In the genomic region with DNA sequence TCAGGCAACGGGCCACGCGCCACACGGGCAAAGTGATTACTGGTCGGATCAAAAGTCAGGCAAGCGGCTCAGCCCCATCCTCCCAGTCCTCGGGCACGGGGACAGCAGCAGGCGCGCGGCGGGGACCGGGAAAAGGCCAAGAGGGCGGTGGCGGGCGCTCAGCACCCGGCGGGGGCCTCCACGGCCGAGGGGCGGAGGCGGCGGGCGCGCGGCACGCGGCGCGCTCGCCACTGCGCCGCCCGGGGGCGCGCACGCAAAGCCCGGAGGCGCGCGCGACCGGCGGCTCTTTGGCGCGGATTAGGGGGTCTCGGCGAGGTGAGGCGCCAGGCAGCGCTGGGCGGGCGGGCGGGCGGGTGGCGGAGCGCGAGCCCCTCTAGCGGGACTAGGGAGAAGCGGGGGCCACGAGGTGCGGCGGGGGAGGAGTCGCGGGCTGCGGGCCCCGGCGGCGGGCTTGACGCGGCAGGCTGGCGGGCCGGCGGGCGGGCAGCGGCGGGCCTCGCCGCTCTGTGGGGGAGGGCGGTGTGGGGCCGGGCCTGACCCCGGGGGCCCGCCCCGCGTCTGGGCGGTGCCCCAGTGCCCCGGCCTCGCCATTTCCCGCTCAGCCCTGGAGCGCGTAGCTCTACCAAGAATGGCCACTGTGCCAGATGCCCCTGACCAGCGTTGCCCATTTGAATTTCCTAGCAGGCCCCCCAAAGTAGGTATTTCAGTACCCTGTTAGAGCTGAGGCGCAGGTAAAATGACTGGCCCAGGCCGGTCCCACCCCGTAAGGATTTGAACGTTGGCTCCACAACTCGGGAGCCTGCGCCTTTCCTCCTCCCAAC, we compare ENCODE assay signal across 8 cellular contexts. TPM values are rescaled to one million over a fixed set of nuclear protein-coding genes. Genes with fewer than 3 reads are reported as not detected.
DNase-seq lines count a peak whose midpoint lies in the region; ATAC-seq and TF ChIP-seq lines count a peak whose summit lies in the region.

A gene (minus strand): TSS at position 202 of the 821 bp plus-strand sequence. CDS start 537 bp downstream, outside the sequence.
A gene with protein sequence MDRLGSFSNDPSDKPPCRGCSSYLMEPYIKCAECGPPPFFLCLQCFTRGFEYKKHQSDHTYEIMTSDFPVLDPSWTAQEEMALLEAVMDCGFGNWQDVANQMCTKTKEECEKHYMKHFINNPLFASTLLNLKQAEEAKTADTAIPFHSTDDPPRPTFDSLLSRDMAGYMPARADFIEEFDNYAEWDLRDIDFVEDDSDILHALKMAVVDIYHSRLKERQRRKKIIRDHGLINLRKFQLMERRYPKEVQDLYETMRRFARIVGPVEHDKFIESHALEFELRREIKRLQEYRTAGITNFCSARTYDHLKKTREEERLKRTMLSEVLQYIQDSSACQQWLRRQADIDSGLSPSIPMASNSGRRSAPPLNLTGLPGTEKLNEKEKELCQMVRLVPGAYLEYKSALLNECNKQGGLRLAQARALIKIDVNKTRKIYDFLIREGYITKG (plus strand): TSS at position 252 of the 821 bp plus-strand sequence. CDS start 4,480 bp downstream, outside the sequence.

- WGBS in liver, result under 1% methylated on average over 97 of the region's 97 CpGs

- H3K4me3 ChIP-seq in liver (ENCODE audit: low read depth in 1 of 3, low read length in 3 of 3), result peak within 1 kb of the TSS; percentile 83 to 91 (median 87)

- TF ChIP-seq RAD21 in liver (IDR thresholded peaks at IDR 0.05), result no peak

- peak; percentile 84 for ATAC-seq in GM19043 (IDR thresholded peaks at IDR 0.05; ENCODE audit: low read depth, unreplicated experiment)
- ATAC-seq in HG03342 (IDR thresholded peaks at IDR 0.05; ENCODE audit: unreplicated experiment), result peak; percentile 80

- peak; percentile 14 for TF ChIP-seq CTCF in liver (IDR thresholded peaks at IDR 0.05; ENCODE audit: low read depth, low read length, missing input control)

- no peaks in the 10 kb centered on the region for H3K9me3 ChIP-seq in liver (ENCODE audit: control insufficient read depth in 4 of 4, low read length in 3 of 4)

- H3K36me3 ChIP-seq in liver (ENCODE audit: control insufficient read depth in 4 of 4, insufficient read depth in 3 of 4, low read depth in 1 of 4, low read length in 3 of 4), result peaks cover 3 to 12% (median 5%) of the 10 kb centered on the region in 4 donors

- DNase-seq in AG20443 (ENCODE audit: low spot score) (peak; percentile 99), NCI-H510A treated with DMSO at 0.1 percent for 48 hours (lab: John Stamatoyannopoulos, UW) (peak; percentile 72), dermis blood vessel endothelial cell (peak; percentile 88)
- DNase-seq in activated CD4-positive, alpha-beta T cell treated with anti-CD3 and anti-CD28 coated beads, Interleukin-2, amount 50 U/mL, for 1 hour, result peak; percentile 63
- DNase-seq in stimulated activated CD4-positive, alpha-beta T cell treated with anti-CD3 and anti-CD28 coated beads, Interleukin-4, amount 100 ng/mL, for 1 hour, result peak; percentile 77

- no peaks in the 10 kb centered on the region for H3K27me3 ChIP-seq in liver (ENCODE audit: control insufficient read depth in 4 of 4, insufficient read depth in 4 of 4, low read length in 3 of 4)

- H3K27ac ChIP-seq in liver (ENCODE audit: low read depth in 1 of 2, low read length in 2 of 2), result peak within 1 kb of the TSS; percentile 95 to 98

- peaks cover 0 to 10% (median 3%) of the 10 kb centered on the region in 4 donors for H3K4me1 ChIP-seq in liver (ENCODE audit: control insufficient read depth in 4 of 4, insufficient read depth in 4 of 4, low read length in 3 of 4)

- peak within 1 kb of the TSS; percentile 93 to 96 for H3K9ac ChIP-seq in liver (ENCODE audit: low read depth in 1 of 2, low read length in 2 of 2)

TF ChIP-seq in liver, 16 proteins besides CTCF, POLR2A, EP300 and RAD21:
- TF ChIP-seq TAF1 (conservative IDR thresholded peaks at IDR 0.05) (peak; percentile 46), HNF4A (conservative IDR thresholded peaks at IDR 0.05) (peak; percentile 44 to 73), JUND (IDR thresholded peaks at IDR 0.05) (peak in 1 of 2 donors; percentile 18), RXRA (IDR thresholded peaks at IDR 0.05) (peak; percentile 33 to 49), NR2F2 (IDR thresholded peaks at IDR 0.05) (peak; percentile 18), FOXA1 (IDR thresholded peaks at IDR 0.05) (no peak), GABPA (IDR thresholded peaks at IDR 0.05 in 1 of 2, conservative IDR thresholded peaks at IDR 0.05 in 1 of 2) (no peak), YY1 (IDR thresholded peaks at IDR 0.05) (peak; percentile 68)
- TF ChIP-seq, protein P1, sequence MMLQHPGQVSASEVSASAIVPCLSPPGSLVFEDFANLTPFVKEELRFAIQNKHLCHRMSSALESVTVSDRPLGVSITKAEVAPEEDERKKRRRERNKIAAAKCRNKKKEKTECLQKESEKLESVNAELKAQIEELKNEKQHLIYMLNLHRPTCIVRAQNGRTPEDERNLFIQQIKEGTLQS (IDR thresholded peaks at IDR 0.05), result no peak
- TF ChIP-seq, protein P2, sequence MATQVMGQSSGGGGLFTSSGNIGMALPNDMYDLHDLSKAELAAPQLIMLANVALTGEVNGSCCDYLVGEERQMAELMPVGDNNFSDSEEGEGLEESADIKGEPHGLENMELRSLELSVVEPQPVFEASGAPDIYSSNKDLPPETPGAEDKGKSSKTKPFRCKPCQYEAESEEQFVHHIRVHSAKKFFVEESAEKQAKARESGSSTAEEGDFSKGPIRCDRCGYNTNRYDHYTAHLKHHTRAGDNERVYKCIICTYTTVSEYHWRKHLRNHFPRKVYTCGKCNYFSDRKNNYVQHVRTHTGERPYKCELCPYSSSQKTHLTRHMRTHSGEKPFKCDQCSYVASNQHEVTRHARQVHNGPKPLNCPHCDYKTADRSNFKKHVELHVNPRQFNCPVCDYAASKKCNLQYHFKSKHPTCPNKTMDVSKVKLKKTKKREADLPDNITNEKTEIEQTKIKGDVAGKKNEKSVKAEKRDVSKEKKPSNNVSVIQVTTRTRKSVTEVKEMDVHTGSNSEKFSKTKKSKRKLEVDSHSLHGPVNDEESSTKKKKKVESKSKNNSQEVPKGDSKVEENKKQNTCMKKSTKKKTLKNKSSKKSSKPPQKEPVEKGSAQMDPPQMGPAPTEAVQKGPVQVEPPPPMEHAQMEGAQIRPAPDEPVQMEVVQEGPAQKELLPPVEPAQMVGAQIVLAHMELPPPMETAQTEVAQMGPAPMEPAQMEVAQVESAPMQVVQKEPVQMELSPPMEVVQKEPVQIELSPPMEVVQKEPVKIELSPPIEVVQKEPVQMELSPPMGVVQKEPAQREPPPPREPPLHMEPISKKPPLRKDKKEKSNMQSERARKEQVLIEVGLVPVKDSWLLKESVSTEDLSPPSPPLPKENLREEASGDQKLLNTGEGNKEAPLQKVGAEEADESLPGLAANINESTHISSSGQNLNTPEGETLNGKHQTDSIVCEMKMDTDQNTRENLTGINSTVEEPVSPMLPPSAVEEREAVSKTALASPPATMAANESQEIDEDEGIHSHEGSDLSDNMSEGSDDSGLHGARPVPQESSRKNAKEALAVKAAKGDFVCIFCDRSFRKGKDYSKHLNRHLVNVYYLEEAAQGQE (IDR thresholded peaks at IDR 0.05), result peak; percentile 60
- TF ChIP-seq, protein P3, sequence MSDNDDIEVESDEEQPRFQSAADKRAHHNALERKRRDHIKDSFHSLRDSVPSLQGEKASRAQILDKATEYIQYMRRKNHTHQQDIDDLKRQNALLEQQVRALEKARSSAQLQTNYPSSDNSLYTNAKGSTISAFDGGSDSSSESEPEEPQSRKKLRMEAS (IDR thresholded peaks at IDR 0.05), result peak; percentile 25

RNA-seq across cellular contexts. Expression of the first gene that starts in this region (rescaled TPM):
- total RNA-seq in dermis blood vessel endothelial cell, result 36.6 and 73.2 TPM in 2 replicates
- 10 to 100 TPM; 46.0 to 49.5 TPM for total RNA-seq in liver
- polyA plus RNA-seq in liver, result 10 to 100 TPM; 14.8 to 16.4 TPM

RNA-seq across cellular contexts. Expression of the second gene that starts in this region (rescaled TPM):
- 22.3 and 22.4 TPM in 2 replicates for total RNA-seq in dermis blood vessel endothelial cell
- total RNA-seq in liver, result 10 to 100 TPM; 10.7 to 13.4 TPM
- 1 to 10 TPM; 2.8 to 5.7 TPM for polyA plus RNA-seq in liver

Comparison
In these comparisons a context has a peak if more than half of its experiments do, and no peak if none do; other contexts are left out.
1. Peak in every context shown above with its lines: DNase-seq, ATAC-seq, H3K4me3 ChIP-seq and H3K27ac ChIP-seq.